Comparison of ENCODE assay signal across 13 cellular contexts in the genomic region with DNA sequence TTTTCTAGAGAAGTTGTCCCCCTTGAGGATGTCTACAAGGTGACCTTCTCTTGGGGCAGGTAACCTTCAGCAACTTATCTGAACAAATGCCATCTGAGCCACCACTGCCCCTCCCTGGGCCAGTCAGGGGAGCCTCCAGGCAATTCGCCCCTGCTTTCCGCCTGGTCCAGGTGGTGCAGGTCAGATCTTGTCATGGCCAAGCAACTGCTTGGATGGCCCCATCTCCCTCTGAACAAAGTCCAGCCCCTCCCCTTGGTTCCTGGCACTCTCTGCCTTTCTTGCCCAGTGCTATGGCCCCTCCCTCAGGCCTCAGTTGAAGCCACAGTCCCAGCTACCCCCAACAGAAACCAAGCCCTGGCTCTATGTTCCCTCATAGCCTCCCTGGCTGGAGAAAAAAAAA.
DNase-seq lines count a peak whose midpoint lies in the region; ATAC-seq and TF ChIP-seq lines count a peak whose summit lies in the region.
"Had no signal": no experiment of that assay in that cellular context is flagged by ENCODE, and none has a peak within 500 bp of the region (broad histone marks: within the 10 kb centered on the region; RNA-seq: fewer than 3 reads in every experiment).

No MANE protein-coding gene starts in this region.

- DNase-seq in colonic mucosa = peak; percentile 70
- peak; percentile 58 to 65 (median 62) for DNase-seq in mucosa of descending colon
- DNase-seq in neuronal stem cell (ENCODE audit: low spot score) = no peak
- DNase-seq in NCI-H1417 (lab: John Stamatoyannopoulos, UW) = no peak
- no peak for DNase-seq in NCI-H1092 (lab: John Stamatoyannopoulos, UW)
- DNase-seq in activated naive CD4-positive, alpha-beta T cell treated with anti-CD3 and anti-CD28 coated beads, Interleukin-2, amount 50 U/mL, for 72 hours (ENCODE audit: low spot score in 2 of 2) = no peak
- DNase-seq: Calu3; CD8-positive, alpha-beta T cell; DMS79 treated with DMSO at 0.1 percent for 48 hours; GF-D8; H9 had no signal

- no peak overlapping the region for H3K9ac ChIP-seq in colonic mucosa (ENCODE audit: low read depth in 2 of 2, low read length in 2 of 2)
- H3K9ac ChIP-seq in neuronal stem cell (ENCODE audit: low read depth, low read length, poor library complexity) = no peak overlapping the region
- H3K9ac ChIP-seq: BLaER1 treated with 17β-estradiol and CSF1 and Interleukin-3, amounts not matched to agents 10 nM and 100 nM had no signal

- H3K36me3 ChIP-seq in colonic mucosa (no peaks in the 10 kb centered on the region), mucosa of descending colon (ENCODE audit: low read depth) (no peaks in the 10 kb centered on the region), neuronal stem cell (replicated peaks in 1 of 2; ENCODE audit: control insufficient read depth in 2 of 2, insufficient read depth in 2 of 2, low read length in 2 of 2) (no peaks in the 10 kb centered on the region)
- H3K36me3 ChIP-seq: BLaER1 treated with 17β-estradiol and CSF1 and Interleukin-3, amounts not matched to agents 10 nM and 100 nM had no signal

- TF ChIP-seq CTCF in colonic mucosa (IDR thresholded peaks at IDR 0.05) (no peak), mucosa of descending colon (IDR thresholded peaks at IDR 0.05) (no peak)

- H4K91ac ChIP-seq in neuronal stem cell (ENCODE audit: low read depth, low read length, poor library complexity) = no peak overlapping the region

- no peak overlapping the region for H2BK5ac ChIP-seq in neuronal stem cell (ENCODE audit: low read length)

- no peak overlapping the region for H3K4ac ChIP-seq in neuronal stem cell (ENCODE audit: low read length)

- H3K27me3 ChIP-seq in colonic mucosa (no peaks in the 10 kb centered on the region), neuronal stem cell (ENCODE audit: control insufficient read depth in 3 of 3, insufficient read depth in 3 of 3, low read depth in 1 of 3, low read length in 3 of 3) (no peaks in the 10 kb centered on the region)
- H3K27me3 ChIP-seq: BLaER1 treated with 17β-estradiol and CSF1 and Interleukin-3, amounts not matched to agents 10 nM and 100 nM had no signal

- intact Hi-C loops in colonic mucosa (cut with DNase I) (loop anchor here (5.0 kb wide), 1 partner anchor 88 kb away; no protein-coding TSS in a partner anchor), mucosa of descending colon (cut with DNase I, micrococcal nuclease) (no loop called here)

- no peak overlapping the region for H3K14ac ChIP-seq in neuronal stem cell (ENCODE audit: low read length)

- H3K27ac Mint-ChIP-seq in activated naive CD4-positive, alpha-beta T cell treated with anti-CD3 and anti-CD28 coated beads, Interleukin-2, amount 50 U/mL, for 72 hours = no peak overlapping the region
- H3K27ac Mint-ChIP-seq: B cell; CD8-positive, alpha-beta T cell; H9 had no signal

- no CpG with 5 or more reads among the region's 2 CpGs for WGBS in neuronal stem cell (ENCODE audit: extremely low coverage in 2 of 2, insufficient read length in 2 of 2, insufficient replicate concordance in 1 of 2), 2 donors

- H2BK15ac ChIP-seq in neuronal stem cell (ENCODE audit: low read length) = no peak overlapping the region

- H3K79me1 ChIP-seq in neuronal stem cell (ENCODE audit: low read depth, low read length) = no peaks in the 10 kb centered on the region

- H3K4me1 ChIP-seq in colonic mucosa (no peaks in the 10 kb centered on the region), mucosa of descending colon (ENCODE audit: low read depth) (peaks cover 19% of the 10 kb centered on the region), neuronal stem cell (ENCODE audit: control insufficient read depth in 2 of 2, insufficient read depth in 1 of 2, low read depth in 1 of 2, low read length in 2 of 2) (peaks cover 9 to 15% of the 10 kb centered on the region in 2 donors)

- no peak overlapping the region for H3K27ac ChIP-seq in colonic mucosa
- no peak overlapping the region for H3K27ac ChIP-seq in neuronal stem cell (replicated peaks; ENCODE audit: low read length)
- H3K27ac ChIP-seq: BLaER1 treated with 17β-estradiol and CSF1 and Interleukin-3, amounts not matched to agents 10 nM and 100 nM had no signal

- H3K9me3 Mint-ChIP-seq in activated naive CD4-positive, alpha-beta T cell treated with anti-CD3 and anti-CD28 coated beads, Interleukin-2, amount 50 U/mL, for 72 hours = no peaks in the 10 kb centered on the region
- H3K9me3 Mint-ChIP-seq: CD8-positive, alpha-beta T cell; H9 had no signal

- peak; percentile 58 for ATAC-seq in mucosa of descending colon
- no peak for ATAC-seq in activated naive CD4-positive, alpha-beta T cell treated with anti-CD3 and anti-CD28 coated beads, Interleukin-2, amount 50 U/mL, for 72 hours
- ATAC-seq: CD8-positive, alpha-beta T cell had no signal

- H3K4me3 ChIP-seq in colonic mucosa (no peak overlapping the region), mucosa of descending colon (no peak overlapping the region), neuronal stem cell (ENCODE audit: low read length in 2 of 2) (no peak overlapping the region)
- H3K4me3 ChIP-seq: BLaER1 treated with 17β-estradiol and CSF1 and Interleukin-3, amounts not matched to agents 10 nM and 100 nM had no signal

- H3K18ac ChIP-seq in neuronal stem cell (ENCODE audit: low read length) = peak overlapping the region; percentile 46

- H3K23ac ChIP-seq in neuronal stem cell (ENCODE audit: low read depth, low read length, poor library complexity) = no peak overlapping the region

- no peak overlapping the region for H2BK12ac ChIP-seq in neuronal stem cell (ENCODE audit: low read length)

- no peaks in the 10 kb centered on the region for H3K9me3 ChIP-seq in colonic mucosa
- H3K9me3 ChIP-seq in mucosa of descending colon = no peaks in the 10 kb centered on the region
- H3K9me3 ChIP-seq in neuronal stem cell (replicated peaks in 1 of 2; ENCODE audit: control insufficient read depth in 2 of 2, insufficient read depth in 1 of 2, low read depth in 1 of 2, low read length in 2 of 2) = no peaks in the 10 kb centered on the region
- H3K9me3 ChIP-seq: BLaER1 treated with 17β-estradiol and CSF1 and Interleukin-3, amounts not matched to agents 10 nM and 100 nM had no signal

- no peak overlapping the region for H2AK5ac ChIP-seq in neuronal stem cell (ENCODE audit: low read depth, low read length)

- H3K4me2 ChIP-seq in neuronal stem cell (ENCODE audit: insufficient read depth, low read length, poor library complexity, severe bottlenecking) = no peak overlapping the region

- no peak overlapping the region for H2AFZ ChIP-seq in neuronal stem cell (ENCODE audit: low read length)

- no peaks in the 10 kb centered on the region for H3K36me3 Mint-ChIP-seq in activated naive CD4-positive, alpha-beta T cell treated with anti-CD3 and anti-CD28 coated beads, Interleukin-2, amount 50 U/mL, for 72 hours
- H3K36me3 Mint-ChIP-seq: CD8-positive, alpha-beta T cell had no signal

- no peak overlapping the region for H2BK120ac ChIP-seq in neuronal stem cell (ENCODE audit: low read depth, low read length)

- no peak overlapping the region for H4K8ac ChIP-seq in neuronal stem cell (ENCODE audit: low read depth, low read length)

Comparison
In these comparisons a context has a peak if more than half of its experiments do, and no peak if none do; other contexts are left out.
1. DNase-seq: peak in colonic mucosa (single experiment) and mucosa of descending colon (3 of 3); none in neuronal stem cell (single experiment), NCI-H1417 (0 of 3), NCI-H1092 (single experiment) and activated naive CD4-positive, alpha-beta T cell treated with anti-CD3 and anti-CD28 coated beads, Interleukin-2, amount 50 U/mL, for 72 hours (0 of 2).